8 cellular contexts compared by ENCODE assay signal in the genomic region with DNA sequence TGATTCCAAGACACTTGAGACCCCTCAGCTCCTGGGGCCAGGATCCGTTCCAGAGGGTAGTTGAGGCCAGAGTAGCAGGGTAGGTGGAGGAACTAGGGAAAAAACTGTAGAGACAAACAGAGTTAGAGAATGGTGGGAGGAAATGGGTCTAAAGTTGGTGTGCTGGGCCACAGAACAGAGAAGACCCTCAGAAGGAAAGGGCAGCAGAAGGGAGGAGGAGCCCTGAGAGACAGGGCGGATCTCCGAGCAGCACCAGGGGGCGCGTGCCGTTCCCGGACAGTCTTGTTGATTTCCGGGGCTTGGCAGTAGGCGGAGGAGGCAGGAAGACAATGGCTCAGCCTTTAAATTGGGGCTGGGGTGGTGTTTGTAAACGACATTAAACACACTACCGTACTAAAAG. TPM values are rescaled to one million over a fixed set of nuclear protein-coding genes. Genes with fewer than 3 reads are reported as not detected.
A peak's percentile ranks its signal among the peaks of the same experiment; 100 is the strongest.
DNase-seq lines count a peak whose midpoint lies in the region; ATAC-seq and TF ChIP-seq lines count a peak whose summit lies in the region.

No MANE protein-coding gene starts in this region.

- no peak for TF ChIP-seq POLR2A in erythroblast (IDR thresholded peaks at IDR 0.05; ENCODE audit: low read length)

- no peak overlapping the region for H3K27ac Mint-ChIP-seq in immature natural killer cell

- no peak overlapping the region for H3K4me3 ChIP-seq in epithelial cell of proximal tubule (ENCODE audit: low read depth, low read length)

- no peak for ATAC-seq in GM18907 (IDR thresholded peaks at IDR 0.05; ENCODE audit: unreplicated experiment)
- ATAC-seq in GM21360 (IDR thresholded peaks at IDR 0.05; ENCODE audit: unreplicated experiment): no peak

- peaks cover 13 to 28% of the 10 kb centered on the region in 2 donors for H3K4me1 Mint-ChIP-seq in immature natural killer cell

- H3K36me3 Mint-ChIP-seq in immature natural killer cell: peaks cover 0 to 5% (median 3%) of the 10 kb centered on the region in 3 donors

- no peak overlapping the region for H3K4me3 Mint-ChIP-seq in immature natural killer cell

- H3K9me3 Mint-ChIP-seq in immature natural killer cell: no peaks in the 10 kb centered on the region

- TF ChIP-seq CTCF in GM12873 (IDR thresholded peaks at IDR 0.05; ENCODE audit: insufficient read depth, low read depth, low read length, missing control alignments) (peak; percentile 45), epithelial cell of proximal tubule (conservative IDR thresholded peaks at IDR 0.05; ENCODE audit: low read depth, low read length) (peak; percentile 27)

- peaks cover 21 to 35% (median 27%) of the 10 kb centered on the region in 3 donors for H3K27me3 Mint-ChIP-seq in immature natural killer cell (ENCODE audit: low read depth in 3 of 3)

- no peak for DNase-seq in epithelial cell of proximal tubule (ENCODE audit: low read depth)
- peak; percentile 28 for DNase-seq in putamen (ENCODE audit: low spot score)
- DNase-seq in immature natural killer cell: no peak
- DNase-seq in erythroblast (lab: John Stamatoyannopoulos, UW): no peak

TF ChIP-seq in PFSK-1, 5 proteins besides CTCF, POLR2A, EP300 and RAD21:
- TF ChIP-seq POLR2AphosphoS5 (IDR thresholded peaks at IDR 0.05; ENCODE audit: low read depth, low read length): no peak
- peak; percentile 76 for TF ChIP-seq FOXP2 (optimal IDR thresholded peaks at IDR 0.05; ENCODE audit: borderline replicate concordance, extremely low read depth, extremely low read length, insufficient read depth)

RNA-seq across cellular contexts. Expression of gene CECR2, which starts 2.4 kb away (rescaled TPM):
- 14.9 TPM for polyA plus RNA-seq in PFSK-1 (2012; ENCODE audit: insufficient read length, low read depth)
- total RNA-seq in epithelial cell of proximal tubule: 2.5 and 3.7 TPM in 2 replicates
- polyA plus RNA-seq in immature natural killer cell: not detected
